Comparison of ENCODE assay signal across 17 cellular contexts in the genomic region with DNA sequence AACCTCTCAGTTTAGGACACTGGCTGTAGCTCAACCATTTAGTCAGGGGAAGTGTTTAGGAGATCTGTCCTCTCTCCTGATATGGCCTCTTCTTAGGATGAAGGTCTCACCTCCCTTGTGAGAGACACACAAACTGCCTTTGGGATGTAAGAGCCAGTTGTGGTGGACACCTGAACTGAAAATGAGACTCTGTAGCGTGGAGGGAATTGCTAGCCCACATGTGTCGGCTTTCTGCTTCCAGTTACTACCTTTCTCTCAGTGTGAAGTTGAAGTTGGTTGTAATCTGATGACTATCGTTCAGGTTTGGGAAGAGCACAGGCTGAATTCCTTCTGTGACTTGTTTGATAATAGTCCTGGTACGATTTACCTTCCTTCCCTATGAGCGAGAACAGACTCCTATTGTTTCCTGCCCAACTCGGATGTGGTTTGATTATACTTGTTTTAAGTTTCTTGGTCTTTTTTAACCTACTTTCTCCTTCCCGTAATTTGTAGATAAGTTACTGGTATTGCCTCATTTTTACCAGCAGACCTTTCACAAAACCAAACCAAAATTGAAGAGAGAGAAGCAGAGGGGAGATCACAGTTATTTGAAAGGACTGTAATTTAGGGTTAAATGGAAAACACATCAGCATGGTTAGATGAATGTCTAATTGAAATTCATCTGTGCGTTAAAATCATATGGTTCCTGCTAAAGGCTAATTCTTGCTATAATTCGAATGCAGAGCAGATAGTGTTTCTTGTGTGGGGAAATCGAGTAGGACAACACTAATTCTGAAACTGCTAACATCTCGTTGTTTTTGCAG. TPM values are rescaled to one million over a fixed set of nuclear protein-coding genes. Genes with fewer than 3 reads are reported as not detected.
DNase-seq lines count a peak whose midpoint lies in the region; ATAC-seq and TF ChIP-seq lines count a peak whose summit lies in the region.
"Had no signal": no experiment of that assay in that cellular context is flagged by ENCODE, and none has a peak within 500 bp of the region (broad histone marks: within the 10 kb centered on the region; RNA-seq: fewer than 3 reads in every experiment).

No MANE protein-coding gene starts in this region.

- H3K27me3 Mint-ChIP-seq in CD4-positive, CD25-positive, alpha-beta regulatory T cell: no peaks in the 10 kb centered on the region
- no peaks in the 10 kb centered on the region for H3K27me3 Mint-ChIP-seq in T-helper 17 cell

- H3K36me3 ChIP-seq in CD4-positive, CD25-positive, alpha-beta regulatory T cell (ENCODE audit: control insufficient read depth, insufficient read depth, low read length): peaks cover 11% of the 10 kb centered on the region
- H3K36me3 ChIP-seq in ascending aorta: peaks cover 0 to 21% of the 10 kb centered on the region in 2 donors

- no peaks in the 10 kb centered on the region for H3K27me3 ChIP-seq in CD4-positive, CD25-positive, alpha-beta regulatory T cell (ENCODE audit: control insufficient read depth, insufficient read depth, low read length)
- no peaks in the 10 kb centered on the region for H3K27me3 ChIP-seq in ascending aorta

- no peaks in the 10 kb centered on the region for H3K9me3 Mint-ChIP-seq in CD4-positive, CD25-positive, alpha-beta regulatory T cell

- peak overlapping the region; percentile 58 to 80 (median 70) for H3K4me3 Mint-ChIP-seq in CD4-positive, CD25-positive, alpha-beta regulatory T cell
- peak overlapping the region; percentile 91 for H3K4me3 Mint-ChIP-seq in T-helper 17 cell

- H3K36me3 Mint-ChIP-seq in CD4-positive, CD25-positive, alpha-beta regulatory T cell: peaks cover 35% of the 10 kb centered on the region
- H3K36me3 Mint-ChIP-seq in T-helper 17 cell (ENCODE audit: low read depth): peaks cover 2% of the 10 kb centered on the region

- TF ChIP-seq CTCF in ascending aorta (IDR thresholded peaks at IDR 0.05): no peak

- peak; percentile 23 to 27 for ATAC-seq in CD4-positive, CD25-positive, alpha-beta regulatory T cell (ENCODE audit: low read depth in 2 of 2)
- peak; percentile 58 for ATAC-seq in T-helper 17 cell
- ATAC-seq in GM18505 (IDR thresholded peaks at IDR 0.05; ENCODE audit: unreplicated experiment): no peak
- ATAC-seq: left colon had no signal

- intact Hi-C loops in ascending aorta (cut with DNase I): no loop called here

- no peak for TF ChIP-seq POLR2A in GM18505 (IDR thresholded peaks at IDR 0.05; ENCODE audit: borderline replicate concordance, extremely low read depth, insufficient read depth, insufficient read length)

- peak overlapping the region; percentile 68 for H3K4me3 ChIP-seq in CD4-positive, CD25-positive, alpha-beta regulatory T cell (ENCODE audit: low read depth, low read length)
- H3K4me3 ChIP-seq in ascending aorta: no peak overlapping the region
- H3K4me3 ChIP-seq: mucosa of descending colon had no signal

- peak in 2 of 3 donors; percentile 18 to 78 for DNase-seq in CD4-positive, CD25-positive, alpha-beta regulatory T cell
- DNase-seq in COLO829 (ENCODE audit: low spot score) (peak; percentile 27), T-helper 17 cell (no peak), ascending aorta (ENCODE audit: low spot score in 2 of 2) (no peak), ecto neural progenitor cell (ENCODE audit: low spot score) (no peak), NCI-H1092 treated with DMSO at 0.1 percent for 48 hours (lab: John Stamatoyannopoulos, UW) (no peak)
- peak; percentile 31 for DNase-seq in central memory CD4-positive, alpha-beta T cell
- DNase-seq: foreskin fibroblast, KG1, left colon, mucosa of descending colon, NCI-H2171, NCI-H774, SK-N-SH, trophoblast cell had no signal

- peaks cover 31 to 70% (median 47%) of the 10 kb centered on the region in 4 donors for H3K4me1 Mint-ChIP-seq in CD4-positive, CD25-positive, alpha-beta regulatory T cell
- H3K4me1 Mint-ChIP-seq in T-helper 17 cell: peaks cover 46% of the 10 kb centered on the region

- H3K27ac Mint-ChIP-seq in CD4-positive, CD25-positive, alpha-beta regulatory T cell: peak overlapping the region; percentile 7 to 62 (median 17)
- H3K27ac Mint-ChIP-seq in T-helper 17 cell: peak overlapping the region; percentile 84

- no peaks in the 10 kb centered on the region for H3K9me3 ChIP-seq in CD4-positive, CD25-positive, alpha-beta regulatory T cell (ENCODE audit: control insufficient read depth in 2 of 2, low read length in 2 of 2)
- H3K9me3 ChIP-seq in T-helper 17 cell (ENCODE audit: control insufficient read depth, low read length, poor library complexity, severe bottlenecking) (no peaks in the 10 kb centered on the region), ascending aorta (no peaks in the 10 kb centered on the region)
- H3K9me3 ChIP-seq: mucosa of descending colon, SK-N-SH had no signal

- peak overlapping the region; percentile 48 for H3K27ac ChIP-seq in CD4-positive, CD25-positive, alpha-beta regulatory T cell (ENCODE audit: insufficient read depth, low read length, poor library complexity, severe bottlenecking)
- no peak overlapping the region for H3K27ac ChIP-seq in ascending aorta
- H3K27ac ChIP-seq: VCaP had no signal

- H3K4me1 ChIP-seq in CD4-positive, CD25-positive, alpha-beta regulatory T cell (ENCODE audit: control insufficient read depth, insufficient read depth, low read length, poor library complexity, severe bottlenecking): peaks cover 31% of the 10 kb centered on the region
- no peaks in the 10 kb centered on the region for H3K4me1 ChIP-seq in ascending aorta

RNA-seq across cellular contexts. Expression of gene CLEC16A, which starts 43.2 kb away (rescaled TPM):
- total RNA-seq in CD4-positive, CD25-positive, alpha-beta regulatory T cell: 38.9 TPM
- polyA plus RNA-seq in CD4-positive, CD25-positive, alpha-beta regulatory T cell: 10 to 100 TPM; 11.8 to 16.0 (median 12.1) TPM
- total RNA-seq in T-helper 17 cell: 10 to 100 TPM; 31.1 to 32.0 TPM
- 16.2 TPM for total RNA-seq in ascending aorta

RNA-seq across cellular contexts. Expression of gene DEXI, which starts 45.3 kb away (rescaled TPM):
- 15.7 TPM for total RNA-seq in CD4-positive, CD25-positive, alpha-beta regulatory T cell
- polyA plus RNA-seq in CD4-positive, CD25-positive, alpha-beta regulatory T cell: 10 to 100 TPM; 49.4 to 53.5 (median 51.8) TPM
- total RNA-seq in T-helper 17 cell: 10 to 100 TPM; 14.2 to 15.1 TPM
- total RNA-seq in ascending aorta: 94.2 TPM

Comparison
In these comparisons a context has a peak if more than half of its experiments do, and no peak if none do; other contexts are left out.
1. DNase-seq: peak in CD4-positive, CD25-positive, alpha-beta regulatory T cell (2 of 3), COLO829 (single experiment) and central memory CD4-positive, alpha-beta T cell (single experiment); none in T-helper 17 cell (0 of 3), ascending aorta (0 of 2), ecto neural progenitor cell (single experiment) and NCI-H1092 treated with DMSO at 0.1 percent for 48 hours (single experiment).